In the genomic region with DNA sequence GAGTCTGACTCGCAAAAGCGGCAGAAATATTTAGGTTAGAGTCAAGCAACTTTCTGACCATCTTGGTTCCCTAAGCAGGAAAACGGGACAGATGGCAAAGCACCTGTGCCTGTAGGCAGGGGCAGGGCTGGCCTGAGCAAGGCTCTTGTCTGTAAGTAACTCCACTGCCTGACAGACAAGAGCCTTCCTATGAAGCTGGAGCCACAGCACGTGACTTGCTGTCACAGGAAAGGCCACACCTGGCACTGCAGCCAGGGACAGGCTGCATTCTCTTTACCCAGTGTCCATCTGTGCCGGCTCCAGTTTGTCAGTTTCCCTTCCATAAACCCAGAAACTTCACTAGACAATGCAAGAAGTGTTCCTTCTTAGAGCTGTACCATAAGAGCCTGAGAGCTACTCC, we compare ENCODE assay signal across 14 cellular contexts.
A peak's percentile ranks its signal among the peaks of the same experiment; 100 is the strongest.
DNase-seq lines count a peak whose midpoint lies in the region; ATAC-seq lines count a peak whose summit lies in the region.
"Had no signal": no experiment of that assay in that cellular context is flagged by ENCODE, and none has a peak within 500 bp of the region (broad histone marks: within the 10 kb centered on the region; RNA-seq: fewer than 3 reads in every experiment).

No MANE protein-coding gene starts in this region.

- H3K4me1 ChIP-seq in naive thymus-derived CD4-positive, alpha-beta T cell (ENCODE audit: control insufficient read depth in 2 of 2, insufficient read depth in 2 of 2, low read length in 2 of 2): peaks cover 0 to 7% of the 10 kb centered on the region in 2 donors

- H3K4me1 Mint-ChIP-seq in naive thymus-derived CD4-positive, alpha-beta T cell: peaks cover 12 to 27% (median 23%) of the 10 kb centered on the region in 7 donors

- H3K27me3 Mint-ChIP-seq in naive thymus-derived CD4-positive, alpha-beta T cell: no peaks in the 10 kb centered on the region

- ATAC-seq in naive thymus-derived CD4-positive, alpha-beta T cell: no peak
- no peak for ATAC-seq in HG03280 (IDR thresholded peaks at IDR 0.05; ENCODE audit: unreplicated experiment)

- no peaks in the 10 kb centered on the region for H3K9me3 ChIP-seq in naive thymus-derived CD4-positive, alpha-beta T cell (ENCODE audit: control insufficient read depth in 2 of 3, low read length in 3 of 3)
- H3K9me3 ChIP-seq: thoracic aorta had no signal

- H3K36me3 ChIP-seq in naive thymus-derived CD4-positive, alpha-beta T cell (ENCODE audit: control insufficient read depth in 2 of 3, insufficient read depth in 3 of 3, low read length in 3 of 3): peaks cover 0 to 60% (median 4%) of the 10 kb centered on the region in 3 experiments

- H3K36me3 Mint-ChIP-seq in naive thymus-derived CD4-positive, alpha-beta T cell: peaks cover 0 to 20% (median 0%) of the 10 kb centered on the region in 5 donors

- DNase-seq in DMS53 (lab: John Stamatoyannopoulos, UW): peak; percentile 89
- DNase-seq in NCI-H510A (lab: John Stamatoyannopoulos, UW): peak; percentile 62
- DNase-seq in dermis blood vessel endothelial cell: peak; percentile 31
- no peak for DNase-seq in naive thymus-derived CD4-positive, alpha-beta T cell
- no peak for DNase-seq in GM19238 (ENCODE audit: insufficient read length, low spot score)
- DNase-seq in T-helper 2 cell: no peak
- no peak for DNase-seq in NCI-H526 (lab: John Stamatoyannopoulos, UW)
- DNase-seq: activated naive CD4-positive, alpha-beta T cell treated with anti-CD3 and anti-CD28 coated beads, Interleukin-2, amount 50 U/mL, for 16 hours; Calu3; NCI-H1092; occipital lobe; stimulated activated CD4-positive, alpha-beta T cell treated with anti-CD3 and anti-CD28 coated beads, Interleukin-4, amount 100 ng/mL, for 24 hours had no signal

- intact Hi-C loops in naive thymus-derived CD4-positive, alpha-beta T cell (cut with micrococcal nuclease): loop anchor here in 1 of 2 donors (2.0 kb wide), 1 partner anchor 239 kb away; no protein-coding TSS in a partner anchor

- peak overlapping the region in 6 of 10 donors; percentile 13 to 62 (median 36) for H3K4me3 Mint-ChIP-seq in naive thymus-derived CD4-positive, alpha-beta T cell

- CTCF ChIA-PET in naive thymus-derived CD4-positive, alpha-beta T cell (lab: Charles Lee): no interaction called here

- H3K9me3 Mint-ChIP-seq in naive thymus-derived CD4-positive, alpha-beta T cell: no peaks in the 10 kb centered on the region

- H3K27me3 ChIP-seq in naive thymus-derived CD4-positive, alpha-beta T cell (ENCODE audit: control insufficient read depth in 2 of 2, insufficient read depth in 2 of 2, low read length in 2 of 2): no peaks in the 10 kb centered on the region

- peak overlapping the region; percentile 10 for H3K27ac ChIP-seq in naive thymus-derived CD4-positive, alpha-beta T cell (ENCODE audit: low read depth, low read length)
- H3K27ac ChIP-seq: thoracic aorta had no signal

- POLR2A ChIA-PET in naive thymus-derived CD4-positive, alpha-beta T cell (lab: Charles Lee): no interaction called here

- peak overlapping the region; percentile 58 to 94 (median 87) for H3K27ac Mint-ChIP-seq in naive thymus-derived CD4-positive, alpha-beta T cell

- H3K4me3 ChIP-seq in naive thymus-derived CD4-positive, alpha-beta T cell (ENCODE audit: low read length): no peak overlapping the region
- H3K4me3 ChIP-seq: thoracic aorta had no signal

Comparison
In these comparisons a context has a peak if more than half of its experiments do, and no peak if none do; other contexts are left out.
1. DNase-seq: peak in DMS53 (single experiment), NCI-H510A (single experiment) and dermis blood vessel endothelial cell (single experiment); none in naive thymus-derived CD4-positive, alpha-beta T cell (0 of 9), GM19238 (single experiment), T-helper 2 cell (0 of 5) and NCI-H526 (0 of 2).